In the genomic region with DNA sequence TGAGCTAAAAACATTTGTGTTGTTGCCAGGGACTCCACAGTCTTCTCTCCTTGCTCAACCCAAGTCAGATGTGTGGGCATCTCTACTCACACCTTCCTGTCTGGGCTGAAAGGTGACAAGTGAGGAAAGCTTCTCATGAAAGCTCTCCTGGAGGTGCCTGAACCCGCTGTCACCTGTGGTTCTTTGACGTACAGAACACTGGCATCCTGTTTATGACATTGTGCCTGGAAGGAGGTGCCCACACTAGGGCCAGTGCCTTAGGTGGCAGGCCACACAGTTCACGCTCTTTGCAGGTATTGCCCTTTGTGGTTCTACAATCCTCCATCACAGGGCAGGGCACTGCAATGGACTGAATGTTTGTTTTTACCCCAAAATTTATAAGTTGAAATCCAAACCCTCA, we compare ENCODE assay signal across 12 cellular contexts.
DNase-seq lines count a peak whose midpoint lies in the region; ATAC-seq lines count a peak whose summit lies in the region.
"Had no signal": no experiment of that assay in that cellular context is flagged by ENCODE, and none has a peak within 500 bp of the region (broad histone marks: within the 10 kb centered on the region; RNA-seq: fewer than 3 reads in every experiment).

No MANE protein-coding gene starts in this region.

- H3K27ac ChIP-seq in skeletal muscle tissue (ENCODE audit: low read depth, low read length): peak overlapping the region; percentile 73
- H3K27ac ChIP-seq: KMS-11 had no signal

- H3K4me3 ChIP-seq in skeletal muscle tissue (ENCODE audit: low read length in 3 of 3): no peak overlapping the region

- peak; percentile 92 for ATAC-seq in central memory CD8-positive, alpha-beta T cell (replicated peaks; ENCODE audit: extremely low read depth, poor library complexity, severe bottlenecking)
- ATAC-seq in GM21717 (IDR thresholded peaks at IDR 0.05; ENCODE audit: unreplicated experiment): no peak
- no peak for ATAC-seq in HG03457 (IDR thresholded peaks at IDR 0.05; ENCODE audit: unreplicated experiment)

- no peaks in the 10 kb centered on the region for H3K9me3 ChIP-seq in skeletal muscle tissue (ENCODE audit: control insufficient read depth in 3 of 3, low read length in 3 of 3)

- no peak overlapping the region for H3K9ac ChIP-seq in skeletal muscle tissue (ENCODE audit: low read depth in 1 of 3, low read length in 3 of 3)
- H3K9ac ChIP-seq: KMS-11 had no signal

- no peaks in the 10 kb centered on the region for H3K36me3 ChIP-seq in skeletal muscle tissue (ENCODE audit: control insufficient read depth in 3 of 3, insufficient read depth in 3 of 3, low read length in 3 of 3)

- H3K27ac Mint-ChIP-seq in central memory CD8-positive, alpha-beta T cell (ENCODE audit: low read depth): peak overlapping the region; percentile 98
- H3K27ac Mint-ChIP-seq: memory B cell had no signal

- H3K9me3 Mint-ChIP-seq in central memory CD8-positive, alpha-beta T cell: no peaks in the 10 kb centered on the region
- H3K9me3 Mint-ChIP-seq: memory B cell had no signal

- no peaks in the 10 kb centered on the region for H3K27me3 Mint-ChIP-seq in central memory CD8-positive, alpha-beta T cell
- H3K27me3 Mint-ChIP-seq: memory B cell had no signal

- peaks cover 58% of the 10 kb centered on the region for H3K4me1 Mint-ChIP-seq in central memory CD8-positive, alpha-beta T cell
- H3K4me1 Mint-ChIP-seq: memory B cell had no signal

- H3K4me1 ChIP-seq in skeletal muscle tissue (ENCODE audit: control insufficient read depth in 3 of 3, insufficient read depth in 3 of 3, low read length in 3 of 3): peaks cover 5 to 12% (median 11%) of the 10 kb centered on the region in 3 donors

- H3K4me3 Mint-ChIP-seq in central memory CD8-positive, alpha-beta T cell: peak overlapping the region; percentile 59
- H3K4me3 Mint-ChIP-seq: memory B cell had no signal

- no peaks in the 10 kb centered on the region for H3K27me3 ChIP-seq in skeletal muscle tissue (ENCODE audit: control insufficient read depth in 3 of 3, insufficient read depth in 3 of 3, low read length in 3 of 3)

- peaks cover 13% of the 10 kb centered on the region for H3K36me3 Mint-ChIP-seq in central memory CD8-positive, alpha-beta T cell (ENCODE audit: insufficient read depth)
- H3K36me3 Mint-ChIP-seq: memory B cell had no signal

- peak; percentile 18 to 41 for DNase-seq in stimulated activated CD4-positive, alpha-beta T cell treated with anti-CD3 and anti-CD28 coated beads, Interleukin-2, amount 100 ng/mL, for 24 hours
- DNase-seq in stimulated activated CD4-positive, alpha-beta T cell treated with anti-CD3 and anti-CD28 coated beads, Interleukin-2, amount 100 ng/mL, for 48 hours: no peak
- peak; percentile 69 to 89 for DNase-seq in central memory CD8-positive, alpha-beta T cell (ENCODE audit: low spot score in 2 of 2)
- DNase-seq in DMS79 treated with DMSO at 0.1 percent for 48 hours (lab: John Stamatoyannopoulos, UW) (no peak), amygdala (lab: John Stamatoyannopoulos, UW) (no peak)
- DNase-seq: AML-193, NCI-H510A had no signal

Comparison
In these comparisons a context has a peak if more than half of its experiments do, and no peak if none do; other contexts are left out.
1. DNase-seq: peak in stimulated activated CD4-positive, alpha-beta T cell treated with anti-CD3 and anti-CD28 coated beads, Interleukin-2, amount 100 ng/mL, for 24 hours (2 of 2) and central memory CD8-positive, alpha-beta T cell (2 of 2); none in stimulated activated CD4-positive, alpha-beta T cell treated with anti-CD3 and anti-CD28 coated beads, Interleukin-2, amount 100 ng/mL, for 48 hours (0 of 2), DMS79 treated with DMSO at 0.1 percent for 48 hours (single experiment) and amygdala (0 of 56).